In the genomic region with DNA sequence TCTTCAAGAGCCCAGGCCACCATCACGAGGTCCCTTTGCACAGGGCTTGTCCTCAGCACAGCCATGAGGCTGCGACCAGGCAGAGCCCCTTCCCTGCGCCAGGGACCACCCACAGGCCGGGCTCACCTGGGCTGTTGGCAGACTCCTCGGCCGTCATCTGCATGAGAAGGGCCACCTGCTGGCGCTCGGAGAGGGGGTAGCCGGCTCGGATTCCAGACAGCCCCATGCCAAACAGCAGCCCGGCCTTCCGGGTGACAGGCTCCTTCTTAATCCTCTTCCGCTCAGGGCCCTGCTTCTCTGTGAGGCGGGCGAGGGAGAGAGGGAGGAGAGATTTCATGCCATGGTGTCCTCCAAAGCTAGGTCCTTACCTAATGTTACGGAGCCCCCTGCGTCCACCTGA, we compare ENCODE assay signal across 23 cellular contexts.
DNase-seq lines count a peak whose midpoint lies in the region; ATAC-seq lines count a peak whose summit lies in the region.
"Had no signal": no experiment of that assay in that cellular context is flagged by ENCODE, and none has a peak within 500 bp of the region (broad histone marks: within the 10 kb centered on the region; RNA-seq: fewer than 3 reads in every experiment).

No MANE protein-coding gene starts in this region.

- WGBS in right cardiac atrium = 73% methylated on average over 17 of the region's 17 CpGs

- no peaks in the 10 kb centered on the region for H3K27me3 Mint-ChIP-seq in T-helper 17 cell
- no peaks in the 10 kb centered on the region for H3K27me3 Mint-ChIP-seq in naive thymus-derived CD8-positive, alpha-beta T cell

- H3K4me3 Mint-ChIP-seq in T-helper 17 cell = no peak overlapping the region
- peak overlapping the region in 2 of 10 donors; percentile 12 to 18 for H3K4me3 Mint-ChIP-seq in naive thymus-derived CD8-positive, alpha-beta T cell
- H3K4me3 Mint-ChIP-seq: T-helper 2 cell treated with Interferon-gamma antibody and Interleukin-4, amounts not matched to agents 5 μg/mL and 100 μg/mL, for 36 hours had no signal

- POLR2A ChIA-PET in naive thymus-derived CD8-positive, alpha-beta T cell (lab: Charles Lee) = interaction anchor here (0.5 kb wide), 1 partner anchor 63 kb away, joined by 4 read pairs; no protein-coding TSS in a partner anchor

- H3K9me3 ChIP-seq in right cardiac atrium (ENCODE audit: control insufficient read depth, low read length) (no peaks in the 10 kb centered on the region), T-helper 17 cell (ENCODE audit: control insufficient read depth, low read length, poor library complexity, severe bottlenecking) (no peaks in the 10 kb centered on the region)
- H3K9me3 ChIP-seq: vagina had no signal

- intact Hi-C loops in right cardiac atrium (cut with DNase I) (no loop called here), cardiac septum (cut with DNase I) (no loop called here)

- H3K27ac Mint-ChIP-seq in T-helper 17 cell = peak overlapping the region; percentile 68
- H3K27ac Mint-ChIP-seq in naive thymus-derived CD8-positive, alpha-beta T cell = peak overlapping the region in 1 of 10 donors; percentile 65

- ATAC-seq in right cardiac atrium (no peak), T-helper 17 cell (no peak)
- ATAC-seq in naive thymus-derived CD8-positive, alpha-beta T cell = no peak
- ATAC-seq: activated CD4-positive, CD25-positive, alpha-beta regulatory T cell treated with anti-CD3 and anti-CD28 coated beads, Interleukin-2, amount 50 U/mL, for 24 hours had no signal

- peak in 2 of 3 donors; percentile 30 to 39 for DNase-seq in right cardiac atrium
- no peak for DNase-seq in cardiac septum (ENCODE audit: low spot score)
- DNase-seq in T-helper 17 cell = no peak
- peak; percentile 76 for DNase-seq in iPS DF 4.7 (ENCODE audit: extremely low read depth, low spot score)
- DNase-seq in DMS79 treated with DMSO at 0.1 percent for 48 hours (lab: John Stamatoyannopoulos, UW) = no peak
- DNase-seq in naive thymus-derived CD8-positive, alpha-beta T cell = no peak
- DNase-seq in SW 1271 (lab: John Stamatoyannopoulos, UW) = no peak
- DNase-seq: activated gamma-delta T cell treated with Interleukin-2 at 50 U/mL for 16 hours; cortex of kidney; foreskin melanocyte; GOT3; KBM-7; MV-4-11; NCI-H2029; SHP77 treated with DMSO at 0.1 percent for 48 hours; stimulated activated CD4-positive, alpha-beta T cell treated with anti-CD3 and anti-CD28 coated beads, Interleukin-2, amount 100 ng/mL, for 48 hours had no signal

- H3K27ac ChIP-seq in right cardiac atrium (ENCODE audit: low read length) = no peak overlapping the region
- H3K27ac ChIP-seq: epithelial cell of prostate, HL-60, parathyroid adenoma, vagina had no signal

- H3K27me3 ChIP-seq in right cardiac atrium (ENCODE audit: control insufficient read depth, insufficient read depth) = no peaks in the 10 kb centered on the region
- H3K27me3 ChIP-seq: vagina had no signal

- peaks cover 12% of the 10 kb centered on the region for H3K4me1 ChIP-seq in right cardiac atrium (ENCODE audit: control insufficient read depth, insufficient read depth, low read length)
- H3K4me1 ChIP-seq: parathyroid adenoma had no signal

- H3K4me1 Mint-ChIP-seq in T-helper 17 cell = peaks cover 8% of the 10 kb centered on the region
- peaks cover 6 to 43% (median 15%) of the 10 kb centered on the region in 4 donors for H3K4me1 Mint-ChIP-seq in naive thymus-derived CD8-positive, alpha-beta T cell

- H3K36me3 Mint-ChIP-seq in T-helper 17 cell (ENCODE audit: low read depth) = peaks cover 4% of the 10 kb centered on the region
- H3K36me3 Mint-ChIP-seq in naive thymus-derived CD8-positive, alpha-beta T cell = peaks cover 0 to 37% (median 0%) of the 10 kb centered on the region in 3 donors

- H3K4me3 ChIP-seq in right cardiac atrium (ENCODE audit: low read length) = no peak overlapping the region
- H3K4me3 ChIP-seq: skin epidermis, vagina had no signal

- H3K9me3 Mint-ChIP-seq in naive thymus-derived CD8-positive, alpha-beta T cell = peaks cover 0 to 2% (median 0%) of the 10 kb centered on the region in 9 donors
- H3K9me3 Mint-ChIP-seq: T-helper 2 cell treated with Interferon-gamma antibody and Interleukin-4, amounts not matched to agents 5 μg/mL and 100 μg/mL, for 36 hours had no signal

Comparison
In these comparisons a context has a peak if more than half of its experiments do, and no peak if none do; other contexts are left out.
1. DNase-seq: peak in right cardiac atrium (2 of 3) and iPS DF 4.7 (single experiment); none in cardiac septum (single experiment), T-helper 17 cell (0 of 3), DMS79 treated with DMSO at 0.1 percent for 48 hours (single experiment), naive thymus-derived CD8-positive, alpha-beta T cell (0 of 10) and SW 1271 (0 of 2).